Comparison of ENCODE assay signal across 17 cellular contexts in the genomic region with DNA sequence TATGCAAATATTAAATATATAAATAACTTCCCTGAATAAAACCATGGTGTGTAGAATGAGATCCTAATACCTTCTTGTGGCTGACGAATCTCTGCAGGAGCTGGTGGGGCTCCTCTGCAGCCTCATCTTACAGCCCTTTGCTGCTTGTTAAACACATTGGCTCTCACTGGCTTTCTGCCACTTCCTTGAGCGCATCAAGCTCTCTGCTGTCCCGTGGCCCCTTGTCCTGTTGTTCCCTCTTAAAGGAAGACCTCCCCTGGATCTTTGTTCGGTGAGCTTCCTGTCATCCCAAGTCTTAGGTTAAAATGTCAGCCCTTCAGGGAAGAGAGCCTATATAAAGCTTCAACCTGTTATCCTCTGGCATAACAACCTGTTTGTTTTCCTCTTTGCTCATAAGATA.
DNase-seq lines count a peak whose midpoint lies in the region; FAIRE-seq and TF ChIP-seq lines count a peak whose summit lies in the region.
"Had no signal": no experiment of that assay in that cellular context is flagged by ENCODE, and none has a peak within 500 bp of the region (broad histone marks: within the 10 kb centered on the region; RNA-seq: fewer than 3 reads in every experiment).

No MANE protein-coding gene starts in this region.

- H3K4ac ChIP-seq in H9 (ENCODE audit: low read depth, low read length): no peak overlapping the region

- no peak overlapping the region for H2BK5ac ChIP-seq in H9 (ENCODE audit: insufficient read length, low read length)

- H3K4me2 ChIP-seq in H9 (ENCODE audit: insufficient read depth, insufficient read length, low read length): no peak overlapping the region

- TF ChIP-seq CTCF in H9 (conservative IDR thresholded peaks at IDR 0.05): no peak
- TF ChIP-seq CTCF in adrenal gland (IDR thresholded peaks at IDR 0.05): no peak

- H3K9me3 ChIP-seq in H9 (ENCODE audit: control insufficient read depth, low read depth, low read length) (no peaks in the 10 kb centered on the region), adrenal gland (replicated peaks in 1 of 3) (no peaks in the 10 kb centered on the region)

- no peak overlapping the region for H3K14ac ChIP-seq in H9 (ENCODE audit: insufficient read depth, low read length)

- H3K4me1 Mint-ChIP-seq in H9: peaks cover 13% of the 10 kb centered on the region in 2 experiments
- H3K4me1 Mint-ChIP-seq: CD14-positive monocyte had no signal

- H3K27me3 ChIP-seq in H9 (ENCODE audit: insufficient read depth, low read length) (no peaks in the 10 kb centered on the region), adrenal gland (no peaks in the 10 kb centered on the region)

- H3K23ac ChIP-seq in H9 (ENCODE audit: insufficient read length, low read depth, low read length): no peak overlapping the region

- H3K4me3 Mint-ChIP-seq in H9: no peak overlapping the region
- H3K4me3 Mint-ChIP-seq: CD14-positive monocyte had no signal

- no peaks in the 10 kb centered on the region for H4K20me1 ChIP-seq in H9 (ENCODE audit: control insufficient read depth, insufficient read depth, insufficient read length)

- H3K27ac ChIP-seq in H9 (ENCODE audit: insufficient read length, low read depth, low read length) (no peak overlapping the region), adrenal gland (no peak overlapping the region)
- H3K27ac ChIP-seq: RWPE1 had no signal

- H2BK120ac ChIP-seq in H9 (ENCODE audit: low read depth, low read length, poor library complexity, severe bottlenecking): no peak overlapping the region

- no peaks in the 10 kb centered on the region for H3K27me3 Mint-ChIP-seq in H9 (ENCODE audit: low read depth)

- H2BK20ac ChIP-seq in H9 (ENCODE audit: low read depth, low read length, poor library complexity, severe bottlenecking): no peak overlapping the region

- WGBS in H9 (ENCODE audit: extremely low coverage, insufficient read length, low lambda C conversion rate): no CpG with 5 or more reads among the region's 4 CpGs
- WGBS in adrenal gland, 4 donors: 50 to 55% (median 51%) methylated on average over 4 of the region's 4 CpGs

- H3K56ac ChIP-seq in H9 (ENCODE audit: insufficient read length, low read depth, low read length): no peak overlapping the region

- no peaks in the 10 kb centered on the region; a peak in 1 of 5 replicates for H3K9me3 Mint-ChIP-seq in H9

- H2AFZ ChIP-seq in H9 (ENCODE audit: low read length): no peak overlapping the region

- H4K5ac ChIP-seq in H9 (ENCODE audit: insufficient read length, low read depth, low read length): no peak overlapping the region

- no peaks in the 10 kb centered on the region; the same call in 1 of the 2 replicates for H3K4me1 ChIP-seq in H9 (ENCODE audit: insufficient read depth, low read length)
- no peaks in the 10 kb centered on the region for H3K4me1 ChIP-seq in adrenal gland (replicated peaks in 1 of 2)

- H3K23me2 ChIP-seq in H9 (ENCODE audit: insufficient read length, low read depth, low read length, poor library complexity, severe bottlenecking): no peaks in the 10 kb centered on the region

- H3K36me3 ChIP-seq in adrenal gland (replicated peaks in 1 of 2): no peaks in the 10 kb centered on the region

- no peak overlapping the region for H3T11ph ChIP-seq in H9 (ENCODE audit: low read length)

- no peak for TF ChIP-seq POLR2A in adrenal gland (IDR thresholded peaks at IDR 0.05)

- H3K9ac ChIP-seq in H9 (ENCODE audit: extremely low read depth, insufficient read length, low read length): no peak overlapping the region

- H3K18ac ChIP-seq in H9 (ENCODE audit: insufficient read length, low read depth, low read length): no peak overlapping the region

- no peak overlapping the region for H2AK5ac ChIP-seq in H9 (ENCODE audit: insufficient read length, low read length)

- DNase-seq in H9 (peak; percentile 32), RCC 7860 (ENCODE audit: low spot score) (peak; percentile 57), kidney tubule cell (ENCODE audit: low spot score) (peak; percentile 17), urothelium cell line (ENCODE audit: low spot score) (peak; percentile 23), adrenal gland (no peak), head of caudate nucleus (no peak), kidney glomerular epithelial cell (lab: John Stamatoyannopoulos, UW) (no peak)
- DNase-seq: DMS79 treated with DMSO at 0.1 percent for 48 hours, HCEC 1CT, Kasumi-1, NCI-H1105 treated with DMSO at 0.1 percent for 48 hours, NCI-H187 treated with DMSO at 0.1 percent for 48 hours, NCI-H345, NCI-H524 treated with DMSO at 0.1 percent for 48 hours had no signal

- H3K4me3 ChIP-seq in adrenal gland: no peak overlapping the region

- no peaks in the 10 kb centered on the region for H3K36me3 Mint-ChIP-seq in H9 (ENCODE audit: insufficient read depth in 1 of 3, low read depth in 3 of 3)
- H3K36me3 Mint-ChIP-seq: CD14-positive monocyte had no signal

- no peaks in the 10 kb centered on the region for H3K79me2 ChIP-seq in H9 (ENCODE audit: insufficient read depth, low read length)

- H4K91ac ChIP-seq in H9 (ENCODE audit: insufficient read length, low read depth, low read length): no peak overlapping the region

- peak; percentile 77 for FAIRE-seq in RCC 7860 (lab: Jason Lieb, UNC)
- no peak for FAIRE-seq in urothelium cell line (lab: Jason Lieb, UNC)
- FAIRE-seq: G401.6 had no signal

- 0 out of 7 replicates have a peak overlapping the region, but pooled peaks of 1 of the 3 experiments have one; percentile 16 for H3K27ac Mint-ChIP-seq in H9

- no peak overlapping the region for H4K8ac ChIP-seq in H9 (replicated peaks; ENCODE audit: insufficient read length, low read depth, low read length)

- no peak overlapping the region for H2BK15ac ChIP-seq in H9 (ENCODE audit: low read depth, low read length)

- no peak overlapping the region for H2BK12ac ChIP-seq in H9 (ENCODE audit: insufficient read length, low read depth, low read length)

- H3K79me1 ChIP-seq in H9 (ENCODE audit: insufficient read depth, low read depth, low read length, poor library complexity, severe bottlenecking): no peaks in the 10 kb centered on the region

- intact Hi-C loops in adrenal gland (cut with DNase I) (no loop called here), head of caudate nucleus (cut with DNase I) (no loop called here)

Comparison
In these comparisons a context has a peak if more than half of its experiments do, and no peak if none do; other contexts are left out.
1. DNase-seq: peak in H9 (single experiment), RCC 7860 (single experiment), kidney tubule cell (single experiment) and urothelium cell line (single experiment); none in adrenal gland (0 of 7), head of caudate nucleus (0 of 42) and kidney glomerular epithelial cell (single experiment).